ENCODE assay signal across 19 cellular contexts in genomic region chr11:35362571-35362980, GRCh38. TPM values are rescaled to one million over a fixed set of nuclear protein-coding genes. Genes with fewer than 3 reads are reported as not detected.
A peak's percentile ranks its signal among the peaks of the same experiment; 100 is the strongest.
DNase-seq lines count a peak whose midpoint lies in the region; ATAC-seq and TF ChIP-seq lines count a peak whose summit lies in the region.
"Had no signal": no experiment of that assay in that cellular context is flagged by ENCODE, and none has a peak within 500 bp of the region (broad histone marks: within the 10 kb centered on the region; RNA-seq: fewer than 3 reads in every experiment).

No MANE protein-coding gene starts in this region.

- H3K4me1 ChIP-seq in heart right ventricle (peaks cover 3 to 62% (median 39%) of the 10 kb centered on the region in 9 donors), vagina (peaks cover 45% of the 10 kb centered on the region)

- WGBS in heart right ventricle, 2 donors: 100% methylated on average over 1 of the region's 1 CpG

- in situ Hi-C loops in GM13976 (cut with MboI; ENCODE audit: low sequenced_read_pairs, unreplicated experiment): no loop called here

- TF ChIP-seq CTCF in heart right ventricle (IDR thresholded peaks at IDR 0.05) (peak in 1 of 9 donors; percentile 7), fibroblast of the aortic adventitia (IDR thresholded peaks at IDR 0.05; ENCODE audit: insufficient read depth, low read length) (no peak), vagina (IDR thresholded peaks at IDR 0.05) (no peak), GM13976 (IDR thresholded peaks at IDR 0.05; ENCODE audit: borderline replicate concordance, control extremely low read depth, extremely low read depth, insufficient read depth, missing control alignments) (no peak)

- no peak for TF ChIP-seq POLR2A in vagina (IDR thresholded peaks at IDR 0.05)

- H3K27me3 ChIP-seq in heart right ventricle (no peaks in the 10 kb centered on the region), vagina (no peaks in the 10 kb centered on the region)
- H3K27me3 ChIP-seq: neutrophil, thyroid gland had no signal

- H3K9me3 ChIP-seq in heart right ventricle (peaks cover 0 to 10% (median 4%) of the 10 kb centered on the region in 11 donors), vagina (no peaks in the 10 kb centered on the region)
- H3K9me3 ChIP-seq: neutrophil, thyroid gland had no signal

- intact Hi-C loops in heart right ventricle (cut with DNase I): loop anchor here in 1 of 10 donors (10.0 kb wide), 1 partner anchor 118 kb away; no protein-coding TSS in a partner anchor
- intact Hi-C loops in Right ventricle myocardium superior (cut with DNase I): no loop called here
- intact Hi-C loops in vagina (cut with DNase I): no loop called here

- no peak for ATAC-seq in heart right ventricle
- ATAC-seq in Right ventricle myocardium superior (ENCODE audit: poor library complexity): no peak
- ATAC-seq: activated T-helper 17 cell treated with anti-CD3 and anti-CD28 coated beads, Interleukin-2, amount 50 U/mL, for 72 hours; effector memory CD8-positive, alpha-beta T cell; T-helper 17 cell had no signal

- H3K36me3 ChIP-seq in heart right ventricle (no peaks in the 10 kb centered on the region), vagina (no peaks in the 10 kb centered on the region)
- H3K36me3 ChIP-seq: neutrophil, thyroid gland had no signal

- DNase-seq in heart right ventricle (no peak), Right ventricle myocardium superior (no peak), RPMI7951 (ENCODE audit: low read depth) (peak; percentile 23), fibroblast of the aortic adventitia (ENCODE audit: low read depth) (peak; percentile 44), vagina (ENCODE audit: extremely low spot score in 2 of 2) (no peak), NCI-H510A treated with DMSO at 0.1 percent for 48 hours (lab: John Stamatoyannopoulos, UW) (no peak), GM13976 (ENCODE audit: low spot score) (no peak), NCI-H1694 (lab: John Stamatoyannopoulos, UW) (no peak)
- DNase-seq: activated CD4-positive, alpha-beta T cell treated with anti-CD3 and anti-CD28 coated beads, Interleukin-2, amount 10 ng/mL, durations not matched to agents 24 days and 14 days; effector memory CD8-positive, alpha-beta T cell; H7; NCI-H1092; NCI-H2227 treated with DMSO at 0.1 percent for 48 hours; T-helper 17 cell had no signal

- H3K4me3 ChIP-seq in heart right ventricle (no peak overlapping the region), fibroblast of the aortic adventitia (ENCODE audit: low read depth, low read length) (no peak overlapping the region), vagina (no peak overlapping the region)
- H3K4me3 ChIP-seq: smooth muscle cell, thyroid gland had no signal

- H3K27ac ChIP-seq in heart right ventricle (peak overlapping the region in 6 of 10 donors; percentile 62 to 87 (median 74)), vagina (peak overlapping the region; percentile 73)
- H3K27ac ChIP-seq: neutrophil had no signal

RNA-seq across cellular contexts. Expression of gene SLC1A2, which starts 56.8 kb away (rescaled TPM):
- total RNA-seq in heart right ventricle (10 to 100 TPM in 2 of 10 donors, 1 to 10 TPM in 8; 2.8 to 25.8 (median 3.8) TPM), Right ventricle myocardium superior (2.0 TPM), fibroblast of the aortic adventitia (ENCODE audit: low replicate concordance) (10.5 and 23.6 TPM in 2 replicates), vagina (4.7 TPM)
- polyA plus RNA-seq in heart right ventricle: 1 to 10 TPM in 1 of 2 donors, under 1 TPM in 1; 0.29 to 2.3 TPM
- total RNA-seq in RPMI7951 (2014; rRNA removed; shearing (Covaris generic)): 0.39 and 0.48 TPM in 2 replicates
- total RNA-seq: activated CD4-positive, alpha-beta T cell treated with anti-CD3 and anti-CD28 coated beads, Interleukin-2, amount 10 ng/mL, durations not matched to agents 24 days and 14 days; activated T-helper 17 cell treated with anti-CD3 and anti-CD28 coated beads, Interleukin-2, amount 50 U/mL, for 72 hours had no signal
- polyA plus RNA-seq: aorta, smooth muscle cell had no signal

Comparison
In these comparisons a context has a peak if more than half of its experiments do, and no peak if none do; other contexts are left out.
1. DNase-seq: peak in RPMI7951 (single experiment) and fibroblast of the aortic adventitia (single experiment); none in heart right ventricle (0 of 2), Right ventricle myocardium superior (single experiment), vagina (0 of 2), NCI-H510A treated with DMSO at 0.1 percent for 48 hours (single experiment), GM13976 (single experiment) and NCI-H1694 (single experiment).